8 cellular contexts compared by ENCODE assay signal in genomic region chr9:37410969-37411785, GRCh38. TPM values are rescaled to one million over a fixed set of nuclear protein-coding genes. Genes with fewer than 3 reads are reported as not detected.
DNase-seq lines count a peak whose midpoint lies in the region; ATAC-seq and TF ChIP-seq lines count a peak whose summit lies in the region.

No MANE protein-coding gene starts in this region.

- no peak overlapping the region for H3K27ac Mint-ChIP-seq in Calu3 (ENCODE audit: unreplicated experiment)

- peak; percentile 49 for DNase-seq in stimulated activated CD4-positive, alpha-beta T cell treated with anti-CD3 and anti-CD28 coated beads, Interleukin-15, amount 100 ng/mL, for 24 hours
- no peak for DNase-seq in stimulated activated CD4-positive, alpha-beta T cell treated with anti-CD3 and anti-CD28 coated beads, Interleukin-4, amount 100 ng/mL, for 4 hours
- DNase-seq in astrocyte of the spinal cord (ENCODE audit: low read depth, low spot score) (no peak), Calu3 (no peak)
- peak; percentile 16 to 28 for DNase-seq in stimulated activated CD4-positive, alpha-beta T cell treated with anti-CD3 and anti-CD28 coated beads, Interleukin-2, amount 100 ng/mL, for 48 hours

- no peaks in the 10 kb centered on the region for H3K9me3 Mint-ChIP-seq in Calu3 (ENCODE audit: low read depth, unreplicated experiment)

- H3K27me3 Mint-ChIP-seq in Calu3 (ENCODE audit: unreplicated experiment): no peaks in the 10 kb centered on the region

- BruUV-seq in Calu3 (replicated peaks; lab: Mats Ljungman, UMichigan): no TSS peak

- TF ChIP-seq CTCF in astrocyte of the spinal cord (IDR thresholded peaks at IDR 0.05; ENCODE audit: low read depth, low read length) (peak; percentile 48), Calu3 (IDR thresholded peaks at IDR 0.05; ENCODE audit: unreplicated experiment) (no peak)

- H3K4me1 Mint-ChIP-seq in Calu3 (ENCODE audit: low read depth, unreplicated experiment): peaks cover 11% of the 10 kb centered on the region

- in situ Hi-C loops in astrocyte of the spinal cord (cut with HindIII; ENCODE audit: low sequenced_read_pairs): no loop called here

- no peak overlapping the region for H3K4me3 ChIP-seq in astrocyte of the spinal cord (ENCODE audit: low read depth, low read length)

- intact Hi-C loops in Calu3 (cut with micrococcal nuclease; ENCODE audit: unreplicated experiment): no loop called here

- CTCF ChIA-PET in Calu3 (lab: Charles Lee): no interaction called here

- H3K36me3 Mint-ChIP-seq in Calu3 (ENCODE audit: insufficient read depth, unreplicated experiment): no peaks in the 10 kb centered on the region

- peak; percentile 18 for ATAC-seq in HG03139 (IDR thresholded peaks at IDR 0.05; ENCODE audit: unreplicated experiment)
- ATAC-seq in GM18511 (IDR thresholded peaks at IDR 0.05; ENCODE audit: unreplicated experiment): no peak
- ATAC-seq in GM19324 (IDR thresholded peaks at IDR 0.05; ENCODE audit: low FRiP score, unreplicated experiment): no peak

- H3K4me3 Mint-ChIP-seq in Calu3 (ENCODE audit: low read depth, unreplicated experiment): no peak overlapping the region

RNA-seq across cellular contexts. Expression of gene GRHPR, which starts 11.3 kb away (rescaled TPM):
- total RNA-seq in Calu3 (2022): 26.0 and 28.0 TPM in 2 replicates

RNA-seq across cellular contexts. Expression of gene ZBTB5, which starts 54.1 kb away (rescaled TPM):
- 4.7 and 5.3 TPM in 2 replicates for total RNA-seq in Calu3 (2022)

Comparison
In these comparisons a context has a peak if more than half of its experiments do, and no peak if none do; other contexts are left out.
1. DNase-seq: peak in stimulated activated CD4-positive, alpha-beta T cell treated with anti-CD3 and anti-CD28 coated beads, Interleukin-15, amount 100 ng/mL, for 24 hours (single experiment) and stimulated activated CD4-positive, alpha-beta T cell treated with anti-CD3 and anti-CD28 coated beads, Interleukin-2, amount 100 ng/mL, for 48 hours (2 of 2); none in stimulated activated CD4-positive, alpha-beta T cell treated with anti-CD3 and anti-CD28 coated beads, Interleukin-4, amount 100 ng/mL, for 4 hours (0 of 2), astrocyte of the spinal cord (single experiment) and Calu3 (single experiment).